Comparison of ENCODE assay signal across 21 cellular contexts in the genomic region with DNA sequence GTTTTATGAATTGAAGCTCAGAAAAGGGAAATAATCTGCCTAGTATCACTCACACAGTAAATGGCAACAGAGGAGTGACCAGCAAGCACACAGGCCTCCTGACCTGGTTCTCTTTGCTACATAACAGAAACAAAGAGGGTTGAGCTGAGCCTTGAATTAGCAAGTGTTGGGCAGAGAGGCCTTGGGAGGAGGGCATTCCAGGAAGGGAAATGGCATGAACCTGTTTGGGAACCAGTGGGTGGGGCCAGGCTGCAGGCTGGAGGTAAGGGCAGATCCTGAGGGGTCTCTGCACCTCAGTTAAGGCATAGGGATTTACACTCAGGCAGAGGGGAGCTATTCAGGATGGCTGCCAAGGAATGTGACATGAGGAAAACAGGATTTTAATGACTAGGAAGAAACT. TPM values are rescaled to one million over a fixed set of nuclear protein-coding genes. Genes with fewer than 3 reads are reported as not detected.
DNase-seq lines count a peak whose midpoint lies in the region; ATAC-seq lines count a peak whose summit lies in the region.
"Had no signal": no experiment of that assay in that cellular context is flagged by ENCODE, and none has a peak within 500 bp of the region (broad histone marks: within the 10 kb centered on the region; RNA-seq: fewer than 3 reads in every experiment).

No MANE protein-coding gene starts in this region.

- DNase-seq in activated T-cell treated with anti-CD3 and anti-CD28 coated beads, Interleukin-2, amount 50 U/mL, for 24 hours, result no peak
- DNase-seq in activated T-cell treated with anti-CD3 and anti-CD28 coated beads, Interleukin-2, amount 50 U/mL, for 1 hour, result no peak
- no peak for DNase-seq in activated naive CD8-positive, alpha-beta T cell treated with anti-CD3 and anti-CD28 coated beads for 36 hours
- DNase-seq in iPS DF 6.9 (ENCODE audit: low read depth, low spot score) (peak; percentile 45), retina (peak; percentile 6), NCI-H2196 treated with DMSO at 0.1 percent for 48 hours (lab: John Stamatoyannopoulos, UW; ENCODE audit: unreplicated experiment) (no peak), middle frontal gyrus (ENCODE audit: extremely low spot score, low spot score) (no peak)
- DNase-seq: DND-41, GF-D8, MV-4-11, NCI-H1417 treated with DMSO at 0.1 percent for 48 hours, NCI-H1930, NCI-H446 treated with DMSO at 0.1 percent for 48 hours, NCI-H748 treated with DMSO at 0.1 percent for 48 hours, RPMI8226, SIG-M5 had no signal

- peaks cover 22% of the 10 kb centered on the region for H3K4me1 Mint-ChIP-seq in activated T-cell treated with anti-CD3 and anti-CD28 coated beads, Interleukin-2, amount 50 U/mL, for 24 hours (ENCODE audit: low read depth)
- peaks cover 19% of the 10 kb centered on the region for H3K4me1 Mint-ChIP-seq in activated naive CD8-positive, alpha-beta T cell treated with anti-CD3 and anti-CD28 coated beads for 36 hours

- H3K36me3 ChIP-seq in iPS DF 6.9 (ENCODE audit: control insufficient read depth, insufficient read depth, low read length), result no peaks in the 10 kb centered on the region

- no peaks in the 10 kb centered on the region for H3K27me3 ChIP-seq in iPS DF 6.9 (ENCODE audit: control insufficient read depth, insufficient read depth, low read length)
- H3K27me3 ChIP-seq: BLaER1 treated with 17β-estradiol and CSF1 and Interleukin-3, amounts not matched to agents 10 nM and 100 nM had no signal

- peaks cover 45% of the 10 kb centered on the region for H3K36me3 Mint-ChIP-seq in activated T-cell treated with anti-CD3 and anti-CD28 coated beads, Interleukin-2, amount 50 U/mL, for 24 hours (ENCODE audit: low read depth)
- peaks cover 12% of the 10 kb centered on the region for H3K36me3 Mint-ChIP-seq in activated naive CD8-positive, alpha-beta T cell treated with anti-CD3 and anti-CD28 coated beads for 36 hours

- no peaks in the 10 kb centered on the region for H3K9me3 ChIP-seq in iPS DF 6.9 (ENCODE audit: control insufficient read depth, insufficient read depth, low read length)
- H3K9me3 ChIP-seq: A549; BLaER1 treated with 17β-estradiol and CSF1 and Interleukin-3, amounts not matched to agents 10 nM and 100 nM had no signal

- H3K27ac Mint-ChIP-seq in activated T-cell treated with anti-CD3 and anti-CD28 coated beads, Interleukin-2, amount 50 U/mL, for 24 hours, result peak overlapping the region; percentile 95
- peak overlapping the region; percentile 86 for H3K27ac Mint-ChIP-seq in activated naive CD8-positive, alpha-beta T cell treated with anti-CD3 and anti-CD28 coated beads for 36 hours

- H3K27me3 Mint-ChIP-seq in activated T-cell treated with anti-CD3 and anti-CD28 coated beads, Interleukin-2, amount 50 U/mL, for 24 hours, result no peaks in the 10 kb centered on the region
- H3K27me3 Mint-ChIP-seq in activated naive CD8-positive, alpha-beta T cell treated with anti-CD3 and anti-CD28 coated beads for 36 hours, result no peaks in the 10 kb centered on the region

- H3K4me3 Mint-ChIP-seq in activated T-cell treated with anti-CD3 and anti-CD28 coated beads, Interleukin-2, amount 50 U/mL, for 24 hours, result no peak overlapping the region
- no peak overlapping the region for H3K4me3 Mint-ChIP-seq in activated naive CD8-positive, alpha-beta T cell treated with anti-CD3 and anti-CD28 coated beads for 36 hours

- no peaks in the 10 kb centered on the region for H3K9me3 Mint-ChIP-seq in activated T-cell treated with anti-CD3 and anti-CD28 coated beads, Interleukin-2, amount 50 U/mL, for 24 hours
- H3K9me3 Mint-ChIP-seq in activated naive CD8-positive, alpha-beta T cell treated with anti-CD3 and anti-CD28 coated beads for 36 hours, result no peaks in the 10 kb centered on the region

- no peak overlapping the region for H3K27ac ChIP-seq in iPS DF 6.9 (ENCODE audit: low read length)
- H3K27ac ChIP-seq: A549; BLaER1 treated with 17β-estradiol and CSF1 and Interleukin-3, amounts not matched to agents 10 nM and 100 nM; HL-60 had no signal

- no peak overlapping the region for H3K4me3 ChIP-seq in iPS DF 6.9 (ENCODE audit: low read length)
- H3K4me3 ChIP-seq: A549; BLaER1 treated with 17β-estradiol and CSF1 and Interleukin-3, amounts not matched to agents 10 nM and 100 nM; K562 had no signal

- ATAC-seq in HG03139 (IDR thresholded peaks at IDR 0.05; ENCODE audit: unreplicated experiment), result no peak
- ATAC-seq: A549 had no signal

- peaks cover 1% of the 10 kb centered on the region; the same call in 1 of the 2 replicates for H3K4me1 ChIP-seq in iPS DF 6.9 (ENCODE audit: control insufficient read depth, insufficient read depth, low read length)
- H3K4me1 ChIP-seq: A549; BLaER1 treated with 17β-estradiol and CSF1 and Interleukin-3, amounts not matched to agents 10 nM and 100 nM had no signal

RNA-seq across cellular contexts. Expression of a gene that starts 24.8 kb away (rescaled TPM):
- total RNA-seq in activated naive CD8-positive, alpha-beta T cell treated with anti-CD3 and anti-CD28 coated beads for 36 hours, result 100 to 1,000 TPM; 393 to 409 TPM

Comparison
In these comparisons a context has a peak if more than half of its experiments do, and no peak if none do; other contexts are left out.
1. DNase-seq: peak in iPS DF 6.9 (single experiment) and retina (single experiment); none in activated T-cell treated with anti-CD3 and anti-CD28 coated beads, Interleukin-2, amount 50 U/mL, for 24 hours (single experiment), activated T-cell treated with anti-CD3 and anti-CD28 coated beads, Interleukin-2, amount 50 U/mL, for 1 hour (single experiment), activated naive CD8-positive, alpha-beta T cell treated with anti-CD3 and anti-CD28 coated beads for 36 hours (single experiment), NCI-H2196 treated with DMSO at 0.1 percent for 48 hours (single experiment) and middle frontal gyrus (single experiment).